1 cellular context compared by ENCODE assay signal in genomic region chr2:216562689-216563435, GRCh38.
TF ChIP-seq lines count a peak whose summit lies in the region.

No MANE protein-coding gene starts in this region.

TF ChIP-seq in GM23338, 12 proteins besides CTCF, POLR2A, EP300 and RAD21 (continued from another document):
- no peak for TF ChIP-seq ZNF462 (CRISPR knock-in tag; IDR thresholded peaks at IDR 0.05)
- TF ChIP-seq CREB1 (CRISPR knock-in tag; IDR thresholded peaks at IDR 0.05; ENCODE audit: low read depth) = no peak
- no peak for TF ChIP-seq ZNF114 (CRISPR knock-in tag; IDR thresholded peaks at IDR 0.05)
- TF ChIP-seq, protein P1, sequence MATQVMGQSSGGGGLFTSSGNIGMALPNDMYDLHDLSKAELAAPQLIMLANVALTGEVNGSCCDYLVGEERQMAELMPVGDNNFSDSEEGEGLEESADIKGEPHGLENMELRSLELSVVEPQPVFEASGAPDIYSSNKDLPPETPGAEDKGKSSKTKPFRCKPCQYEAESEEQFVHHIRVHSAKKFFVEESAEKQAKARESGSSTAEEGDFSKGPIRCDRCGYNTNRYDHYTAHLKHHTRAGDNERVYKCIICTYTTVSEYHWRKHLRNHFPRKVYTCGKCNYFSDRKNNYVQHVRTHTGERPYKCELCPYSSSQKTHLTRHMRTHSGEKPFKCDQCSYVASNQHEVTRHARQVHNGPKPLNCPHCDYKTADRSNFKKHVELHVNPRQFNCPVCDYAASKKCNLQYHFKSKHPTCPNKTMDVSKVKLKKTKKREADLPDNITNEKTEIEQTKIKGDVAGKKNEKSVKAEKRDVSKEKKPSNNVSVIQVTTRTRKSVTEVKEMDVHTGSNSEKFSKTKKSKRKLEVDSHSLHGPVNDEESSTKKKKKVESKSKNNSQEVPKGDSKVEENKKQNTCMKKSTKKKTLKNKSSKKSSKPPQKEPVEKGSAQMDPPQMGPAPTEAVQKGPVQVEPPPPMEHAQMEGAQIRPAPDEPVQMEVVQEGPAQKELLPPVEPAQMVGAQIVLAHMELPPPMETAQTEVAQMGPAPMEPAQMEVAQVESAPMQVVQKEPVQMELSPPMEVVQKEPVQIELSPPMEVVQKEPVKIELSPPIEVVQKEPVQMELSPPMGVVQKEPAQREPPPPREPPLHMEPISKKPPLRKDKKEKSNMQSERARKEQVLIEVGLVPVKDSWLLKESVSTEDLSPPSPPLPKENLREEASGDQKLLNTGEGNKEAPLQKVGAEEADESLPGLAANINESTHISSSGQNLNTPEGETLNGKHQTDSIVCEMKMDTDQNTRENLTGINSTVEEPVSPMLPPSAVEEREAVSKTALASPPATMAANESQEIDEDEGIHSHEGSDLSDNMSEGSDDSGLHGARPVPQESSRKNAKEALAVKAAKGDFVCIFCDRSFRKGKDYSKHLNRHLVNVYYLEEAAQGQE (IDR thresholded peaks at IDR 0.05; ENCODE audit: unreplicated experiment) = no peak
- no peak for TF ChIP-seq EZH2 (IDR thresholded peaks at IDR 0.05; ENCODE audit: low read depth, unreplicated experiment)
- no peak for TF ChIP-seq ETS1 (IDR thresholded peaks at IDR 0.05)
- TF ChIP-seq EZH2phosphoT487 (IDR thresholded peaks at IDR 0.05; ENCODE audit: unreplicated experiment) = no peak
